Comparison of ENCODE assay signal across 10 cellular contexts in the genomic region with DNA sequence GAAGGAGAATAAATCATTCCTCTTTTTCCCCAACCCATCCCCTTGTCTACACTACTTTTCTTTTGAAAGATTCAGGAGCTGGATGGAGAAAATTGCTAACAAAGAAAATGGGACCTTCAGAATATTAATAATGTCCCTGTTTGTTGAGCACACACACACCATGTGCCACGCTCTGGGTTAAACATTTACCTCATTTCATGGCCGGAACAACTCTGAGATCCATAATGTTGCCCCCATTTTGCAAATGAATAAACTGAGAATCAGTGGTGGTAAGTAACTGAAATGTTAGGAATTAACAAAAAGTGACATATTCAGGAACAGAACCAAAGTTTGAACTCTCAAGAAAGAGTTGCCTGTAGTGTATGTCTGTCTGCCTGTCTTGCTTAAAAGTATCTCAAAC. TPM values are rescaled to one million over a fixed set of nuclear protein-coding genes. Genes with fewer than 3 reads are reported as not detected.
DNase-seq lines count a peak whose midpoint lies in the region; ATAC-seq, FAIRE-seq and TF ChIP-seq lines count a peak whose summit lies in the region.
"Had no signal": no experiment of that assay in that cellular context is flagged by ENCODE, and none has a peak within 500 bp of the region (broad histone marks: within the 10 kb centered on the region; RNA-seq: fewer than 3 reads in every experiment).

No MANE protein-coding gene starts in this region.

- no peaks in the 10 kb centered on the region for H3K4me1 Mint-ChIP-seq in astrocyte (ENCODE audit: low read depth, unreplicated experiment)
- H3K4me1 Mint-ChIP-seq in nephron progenitor cell = no peaks in the 10 kb centered on the region

- H3K27ac ChIP-seq in HEK293 (ENCODE audit: extremely low read depth, low read depth, low read length) (0 out of 2 replicates have a peak overlapping the region, but pooled peaks have one; percentile 43), astrocyte (ENCODE audit: low read depth, low read length) (peak overlapping the region; percentile 27), stomach smooth muscle (ENCODE audit: low read length) (peak overlapping the region; percentile 60)

- no peak overlapping the region for H3K4me3 Mint-ChIP-seq in astrocyte (ENCODE audit: unreplicated experiment)
- H3K4me3 Mint-ChIP-seq in nephron progenitor cell = no peak overlapping the region

- H3K9me3 Mint-ChIP-seq in astrocyte (ENCODE audit: unreplicated experiment) = no peaks in the 10 kb centered on the region
- no peaks in the 10 kb centered on the region for H3K9me3 Mint-ChIP-seq in nephron progenitor cell

- H4K20me1 ChIP-seq in astrocyte (ENCODE audit: insufficient read depth, low read length) = no peaks in the 10 kb centered on the region

- no peaks in the 10 kb centered on the region for H3K79me2 ChIP-seq in astrocyte (ENCODE audit: insufficient read depth, low read length)

- H3K4me1 ChIP-seq in HEK293 (ENCODE audit: control insufficient read depth, insufficient read depth, low read length) = peaks cover 3% of the 10 kb centered on the region; the same call in 1 of the 2 replicates
- H3K4me1 ChIP-seq in astrocyte (ENCODE audit: insufficient read depth, low read length) = peaks cover 6% of the 10 kb centered on the region
- H3K4me1 ChIP-seq in stomach smooth muscle (ENCODE audit: control insufficient read depth, insufficient read depth, low read length) = peaks cover 22% of the 10 kb centered on the region

- no peak for TF ChIP-seq CTCF in HEK293 (tag by site-specific recombination; IDR thresholded peaks at IDR 0.05)
- TF ChIP-seq CTCF in astrocyte (IDR thresholded peaks at IDR 0.05; ENCODE audit: insufficient read depth, low read depth, low read length) = no peak
- no peak for TF ChIP-seq CTCF in nephron progenitor cell (IDR thresholded peaks at IDR 0.05)

- H3K4me3 ChIP-seq in HEK293 (ENCODE audit: low read depth, low read length) = no peak overlapping the region
- H3K4me3 ChIP-seq in astrocyte (ENCODE audit: insufficient read depth, low read depth, low read length) = no peak overlapping the region
- H3K4me3 ChIP-seq in stomach smooth muscle (ENCODE audit: low read length in 2 of 2) = no peak overlapping the region

- H3K9ac ChIP-seq in astrocyte (ENCODE audit: low read length) (peak overlapping the region; percentile 78), stomach smooth muscle (ENCODE audit: low read length in 2 of 2) (peak overlapping the region; percentile 10 to 58)

- H3K36me3 Mint-ChIP-seq in astrocyte (ENCODE audit: low read depth, unreplicated experiment) = no peaks in the 10 kb centered on the region
- no peaks in the 10 kb centered on the region for H3K36me3 Mint-ChIP-seq in nephron progenitor cell (ENCODE audit: low read depth)

- CTCF ChIA-PET in HEK293 (lab: Yijun Ruan, JAX) = interaction anchor here (0.5 to 5.3 kb wide), 30 partner anchors 9 to 530 kb away, joined by 3 to 66 read pairs (median 5); no protein-coding TSS in a partner anchor

- H3K27ac Mint-ChIP-seq in astrocyte (ENCODE audit: unreplicated experiment) (no peak overlapping the region), nephron progenitor cell (no peak overlapping the region)

- no peaks in the 10 kb centered on the region for H3K36me3 ChIP-seq in HEK293 (ENCODE audit: control insufficient read depth in 2 of 2, insufficient read depth in 1 of 2, low read length in 2 of 2)
- no peaks in the 10 kb centered on the region for H3K36me3 ChIP-seq in astrocyte (ENCODE audit: insufficient read depth, low read length)
- no peaks in the 10 kb centered on the region for H3K36me3 ChIP-seq in stomach smooth muscle (ENCODE audit: control insufficient read depth in 2 of 2, insufficient read depth in 2 of 2, low read length in 2 of 2)

- H3K27me3 ChIP-seq in astrocyte (ENCODE audit: insufficient read depth, low read length) (no peaks in the 10 kb centered on the region), stomach smooth muscle (ENCODE audit: control insufficient read depth in 1 of 2, insufficient read depth in 2 of 2, low read length in 2 of 2) (no peaks in the 10 kb centered on the region)

- POLR2A ChIA-PET in HEK293 (lab: Yijun Ruan, JAX) = interaction anchor here (1.1 kb wide), 1 partner anchor 51 kb away, joined by 4 read pairs; the partner anchor contains the start of gene SMAD5

- no peak for ATAC-seq in HG03095 (IDR thresholded peaks at IDR 0.05; ENCODE audit: unreplicated experiment)

- FAIRE-seq in astrocyte (lab: Jason Lieb, UNC) = peak; percentile 37

- no peak for DNase-seq in astrocyte (ENCODE audit: low read depth)
- DNase-seq in kidney tubule cell (ENCODE audit: low spot score) = peak; percentile 53
- DNase-seq in stimulated activated naive CD4-positive, alpha-beta T cell treated with Interleukin-2 at 50 U/mL for 16 hours (lab: John Stamatoyannopoulos, UW) = no peak
- DNase-seq in activated CD4-positive, alpha-beta T cell treated with anti-CD3 and anti-CD28 coated beads, Interleukin-2, amount 50 U/mL, for 1 hour = no peak
- DNase-seq in nephron progenitor cell = no peak
- DNase-seq: DMS 273 treated with DMSO at 0.1 percent for 48 hours, NCI-H187 had no signal

- H3K4me2 ChIP-seq in astrocyte (ENCODE audit: low read length) = peak overlapping the region; percentile 84

- H2AFZ ChIP-seq in astrocyte (ENCODE audit: low read depth, low read length) = no peak overlapping the region

- H3K9me3 ChIP-seq in HEK293 (ENCODE audit: control insufficient read depth, insufficient read depth, low read depth, low read length) = no peaks in the 10 kb centered on the region
- H3K9me3 ChIP-seq in astrocyte (ENCODE audit: insufficient read depth, low read depth, low read length) = no peaks in the 10 kb centered on the region
- no peaks in the 10 kb centered on the region for H3K9me3 ChIP-seq in stomach smooth muscle (ENCODE audit: control insufficient read depth in 2 of 2, low read length in 2 of 2)

- H3K27me3 Mint-ChIP-seq in astrocyte (ENCODE audit: low read depth, unreplicated experiment) (peaks cover 7% of the 10 kb centered on the region), nephron progenitor cell (ENCODE audit: low read depth, poor library complexity) (peaks cover 24% of the 10 kb centered on the region)

TF ChIP-seq in HEK293, 187 proteins besides CTCF, POLR2A, EP300 and RAD21 (continues in another document):
- TF ChIP-seq PRDM2 (tag by site-specific recombination; IDR thresholded peaks at IDR 0.05; ENCODE audit: borderline replicate concordance) = no peak

RNA-seq across cellular contexts. Expression of gene SMAD5, which starts 51.5 kb away (rescaled TPM):
- total RNA-seq in astrocyte = 70.0 and 71.3 TPM in 2 replicates

RNA-seq across cellular contexts. Expression of gene TGFBI, which starts 52.4 kb away (rescaled TPM):
- total RNA-seq in astrocyte = 1,145 and 1,862 TPM in 2 replicates
